ENCODE assay signal across 7 cellular contexts in genomic region chr3:11718582-11719405, GRCh38.
DNase-seq lines count a peak whose midpoint lies in the region; ATAC-seq and TF ChIP-seq lines count a peak whose summit lies in the region.

No MANE protein-coding gene starts in this region.

- peak overlapping the region; percentile 91 for H3K4me3 Mint-ChIP-seq in activated CD8-positive, alpha-beta T cell treated with anti-CD3 and anti-CD28 coated beads for 36 hours
- H3K4me3 Mint-ChIP-seq in endodermal cell, result peak overlapping the region; percentile 86

- CTCF ChIA-PET in activated CD8-positive, alpha-beta T cell treated with anti-CD3 and anti-CD28 coated beads for 36 hours (lab: Charles Lee), result no interaction called here

- H3K4me3 ChIP-seq in MM.1S (ENCODE audit: low read length), result peak overlapping the region; percentile 87
- H3K4me3 ChIP-seq in endodermal cell (ENCODE audit: low read length), result peak overlapping the region; percentile 99

- in situ Hi-C loops in GM13976 (cut with MboI; ENCODE audit: low sequenced_read_pairs, unreplicated experiment), result no loop called here

- intact Hi-C loops in activated CD8-positive, alpha-beta T cell treated with anti-CD3 and anti-CD28 coated beads for 36 hours (cut with micrococcal nuclease), result no loop called here

- 0 to 1% methylated on average over 6 to 44 of the region's 44 CpGs for WGBS in endodermal cell (ENCODE audit: insufficient coverage in 1 of 2, insufficient read length in 1 of 2), 2 experiments

- no peaks in the 10 kb centered on the region for H3K9me3 Mint-ChIP-seq in activated CD8-positive, alpha-beta T cell treated with anti-CD3 and anti-CD28 coated beads for 36 hours
- no peaks in the 10 kb centered on the region for H3K9me3 Mint-ChIP-seq in endodermal cell

- H3K9me3 ChIP-seq in MM.1S (replicated peaks; ENCODE audit: insufficient read depth, low read length) (no peaks in the 10 kb centered on the region), endodermal cell (ENCODE audit: control insufficient read depth, low read length) (no peaks in the 10 kb centered on the region)

- no peaks in the 10 kb centered on the region for H3K36me3 Mint-ChIP-seq in activated CD8-positive, alpha-beta T cell treated with anti-CD3 and anti-CD28 coated beads for 36 hours (ENCODE audit: low read depth)
- no peaks in the 10 kb centered on the region for H3K36me3 Mint-ChIP-seq in endodermal cell (ENCODE audit: low read depth)

- POLR2A ChIA-PET in activated CD8-positive, alpha-beta T cell treated with anti-CD3 and anti-CD28 coated beads for 36 hours (lab: Charles Lee), result interaction anchor here (0.6 to 1.1 kb wide), 2 partner anchors 9 to 863 kb away, joined by 3 read pairs; no protein-coding TSS in a partner anchor

- H3K36me3 ChIP-seq in MM.1S (replicated peaks; ENCODE audit: insufficient read depth, low read length) (no peaks in the 10 kb centered on the region), endodermal cell (ENCODE audit: control insufficient read depth, insufficient read depth, low read length) (no peaks in the 10 kb centered on the region)

- peaks cover 13% of the 10 kb centered on the region for H3K4me1 Mint-ChIP-seq in activated CD8-positive, alpha-beta T cell treated with anti-CD3 and anti-CD28 coated beads for 36 hours (ENCODE audit: low read depth)
- peaks cover 28% of the 10 kb centered on the region for H3K4me1 Mint-ChIP-seq in endodermal cell

- peak overlapping the region; percentile 93 for H3K27ac Mint-ChIP-seq in activated CD8-positive, alpha-beta T cell treated with anti-CD3 and anti-CD28 coated beads for 36 hours
- H3K27ac Mint-ChIP-seq in endodermal cell, result peak overlapping the region; percentile 89

- H3K9ac ChIP-seq in MM.1S (ENCODE audit: low read length), result peak overlapping the region; percentile 77
- peak overlapping the region; percentile 85 for H3K9ac ChIP-seq in endodermal cell (ENCODE audit: extremely low read depth, low read length, poor library complexity, severe bottlenecking)

- H3K27me3 ChIP-seq in MM.1S (replicated peaks; ENCODE audit: insufficient read depth, low read length) (no peaks in the 10 kb centered on the region), endodermal cell (ENCODE audit: control insufficient read depth, insufficient read depth, low read length, poor library complexity, severe bottlenecking) (peaks cover 5% of the 10 kb centered on the region)

- peaks cover 10% of the 10 kb centered on the region for H3K27me3 Mint-ChIP-seq in activated CD8-positive, alpha-beta T cell treated with anti-CD3 and anti-CD28 coated beads for 36 hours
- peaks cover 8% of the 10 kb centered on the region for H3K27me3 Mint-ChIP-seq in endodermal cell (ENCODE audit: insufficient read depth)

- peak overlapping the region; percentile 69 for H3K27ac ChIP-seq in MM.1S (ENCODE audit: low read length)
- H3K27ac ChIP-seq in endodermal cell (ENCODE audit: low read depth, low read length), result no peak overlapping the region

- H2AFZ ChIP-seq in MM.1S (ENCODE audit: low read length), result peak overlapping the region; percentile 70

- peaks cover 49% of the 10 kb centered on the region for H3K79me2 ChIP-seq in MM.1S (ENCODE audit: low read length)

- DNase-seq in GM13976 (ENCODE audit: low spot score) (peak; percentile 65), HCEC 1CT (peak; percentile 50), MM.1S (peak; percentile 57), endodermal cell (peak; percentile 89), midbrain (lab: John Stamatoyannopoulos, UW) (peak; percentile 49)
- DNase-seq in activated CD8-positive, alpha-beta T cell treated with anti-CD3 and anti-CD28 coated beads for 36 hours, result peak; percentile 66
- DNase-seq in stimulated activated naive CD4-positive, alpha-beta T cell (lab: John Stamatoyannopoulos, UW), result peak in 4 of 6 experiments; percentile 3 to 56 (median 27)

- H3F3A ChIP-seq in MM.1S (ENCODE audit: insufficient read depth, low read length), result peaks cover 24% of the 10 kb centered on the region

- TF ChIP-seq CTCF in GM13976 (IDR thresholded peaks at IDR 0.05; ENCODE audit: borderline replicate concordance, control extremely low read depth, extremely low read depth, insufficient read depth, missing control alignments) (no peak), MM.1S (IDR thresholded peaks at IDR 0.05; ENCODE audit: low read length) (no peak), endodermal cell (conservative IDR thresholded peaks at IDR 0.05) (no peak)
- no peak for TF ChIP-seq CTCF in activated CD8-positive, alpha-beta T cell treated with anti-CD3 and anti-CD28 coated beads for 36 hours (IDR thresholded peaks at IDR 0.05)

- H4K20me1 ChIP-seq in MM.1S (ENCODE audit: insufficient read depth, low read length), result no peaks in the 10 kb centered on the region

- H3K4me2 ChIP-seq in MM.1S (ENCODE audit: low read depth, low read length), result peak overlapping the region; percentile 74

- peak; percentile 38 for ATAC-seq in activated CD8-positive, alpha-beta T cell treated with anti-CD3 and anti-CD28 coated beads for 36 hours

- H3K9me2 ChIP-seq in MM.1S (replicated peaks; ENCODE audit: insufficient read depth, low read length), result no peaks in the 10 kb centered on the region

- H3K4me1 ChIP-seq in MM.1S (ENCODE audit: low read length), result peaks cover 15% of the 10 kb centered on the region; the same call in 1 of the 2 replicates
- peaks cover 8% of the 10 kb centered on the region for H3K4me1 ChIP-seq in endodermal cell (ENCODE audit: control insufficient read depth, insufficient read depth, low read length)

Comparison
In these comparisons a context has a peak if more than half of its experiments do, and no peak if none do; other contexts are left out.
1. DNase-seq: peak in every context shown above with its lines; median percentile 89 in endodermal cell; 66 in activated CD8-positive, alpha-beta T cell treated with anti-CD3 and anti-CD28 coated beads for 36 hours; 65 in GM13976; 57 in MM.1S; 50 in HCEC 1CT; 49 in midbrain; 27 in stimulated activated naive CD4-positive, alpha-beta T cell.